In the genomic region with DNA sequence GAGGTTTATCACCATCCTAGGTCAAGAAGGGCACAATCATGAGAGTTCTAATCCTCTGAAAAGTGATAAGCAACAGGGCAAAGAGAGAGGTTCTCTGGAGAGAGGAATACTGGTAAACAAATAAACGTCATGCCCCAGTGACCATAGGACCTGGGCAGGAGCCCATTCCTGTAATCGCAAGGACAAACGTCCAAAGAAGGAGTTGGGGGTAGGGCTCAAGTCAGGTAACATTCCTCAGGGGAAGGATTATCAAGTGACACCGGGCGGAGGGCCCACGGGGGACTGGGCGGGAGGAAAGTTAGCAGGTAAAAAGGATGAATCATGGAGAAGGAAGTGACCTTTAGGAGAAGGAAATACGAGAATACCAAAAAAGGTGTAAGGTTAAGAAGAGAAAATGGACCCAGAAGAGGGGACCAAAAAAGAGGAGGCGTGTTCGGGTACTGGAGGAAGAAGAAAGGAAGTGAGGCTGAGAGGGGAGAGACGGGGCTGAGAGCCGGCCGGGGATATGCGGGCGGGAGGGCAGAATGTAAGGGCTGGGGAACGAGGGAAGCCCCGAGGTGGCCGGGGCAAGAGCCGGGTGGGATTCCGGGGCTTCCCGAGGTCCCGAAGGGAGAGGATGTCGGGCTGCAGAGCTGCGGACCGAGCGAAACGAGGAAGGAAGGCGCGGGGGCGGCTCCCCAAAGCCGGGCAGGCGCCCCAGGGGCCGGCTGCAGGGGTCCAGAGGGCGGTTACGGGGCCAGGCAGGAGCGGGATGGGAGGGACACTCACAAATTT, we compare ENCODE assay signal across 8 cellular contexts. TPM values are rescaled to one million over a fixed set of nuclear protein-coding genes. Genes with fewer than 3 reads are reported as not detected.
DNase-seq lines count a peak whose midpoint lies in the region; ATAC-seq and TF ChIP-seq lines count a peak whose summit lies in the region.

No MANE protein-coding gene starts in this region.

- ATAC-seq in GM19452 (IDR thresholded peaks at IDR 0.05; ENCODE audit: unreplicated experiment) (peak; percentile 31), HG03460 (IDR thresholded peaks at IDR 0.05; ENCODE audit: unreplicated experiment) (peak; percentile 31), Right ventricle myocardium inferior (peak; percentile 20)

- no peaks in the 10 kb centered on the region for H3K27me3 Mint-ChIP-seq in Caco-2 (ENCODE audit: insufficient read depth, unreplicated experiment)
- no peaks in the 10 kb centered on the region for H3K27me3 Mint-ChIP-seq in progenitor cell of endocrine pancreas

- H3K27me3 ChIP-seq in Caco-2 (replicated peaks; ENCODE audit: control insufficient read depth, insufficient read depth, low read length): no peaks in the 10 kb centered on the region
- no peaks in the 10 kb centered on the region for H3K27me3 ChIP-seq in Peyer's patch

- peaks cover 2% of the 10 kb centered on the region; the same call in 1 of the 2 replicates for H3K36me3 ChIP-seq in Caco-2 (ENCODE audit: control insufficient read depth, insufficient read depth, low read length)
- peaks cover 0 to 28% (median 0%) of the 10 kb centered on the region in 3 donors for H3K36me3 ChIP-seq in Peyer's patch

- H3K9me3 ChIP-seq in Caco-2: no peaks in the 10 kb centered on the region
- no peaks in the 10 kb centered on the region for H3K9me3 ChIP-seq in Peyer's patch

- peak overlapping the region; percentile 87 for H3K4me3 ChIP-seq in Caco-2 (ENCODE audit: low read depth, low read length)
- peak overlapping the region; percentile 64 to 98 (median 80) for H3K4me3 ChIP-seq in Peyer's patch

- CTCF ChIA-PET in Caco-2 (lab: Charles Lee): interaction anchor here (0.7 to 3.2 kb wide), 14 partner anchors 9 to 1402 kb away, joined by 3 to 190 read pairs (median 8); partner anchors contain the start of genes HDAC3 and RELL2

- H3K36me3 Mint-ChIP-seq in Caco-2 (ENCODE audit: insufficient read depth, unreplicated experiment) (peaks cover 49% of the 10 kb centered on the region), progenitor cell of endocrine pancreas (ENCODE audit: insufficient read depth) (peaks cover 3% of the 10 kb centered on the region)

- H3K4me1 ChIP-seq in Caco-2 (peaks cover 33% of the 10 kb centered on the region), Peyer's patch (peaks cover 0 to 30% (median 4%) of the 10 kb centered on the region in 4 donors)

- H3K27ac ChIP-seq in Peyer's patch: peak overlapping the region; percentile 93 to 98 (median 96)

- TF ChIP-seq CTCF in Caco-2 (IDR thresholded peaks at IDR 0.05; ENCODE audit: insufficient read depth in 1 of 2, low read depth in 1 of 2, low read length in 1 of 2, severe bottlenecking in 1 of 2, unreplicated experiment in 1 of 2): no peak
- no peak for TF ChIP-seq CTCF in Peyer's patch (IDR thresholded peaks at IDR 0.05)
- no peak for TF ChIP-seq CTCF in progenitor cell of endocrine pancreas (IDR thresholded peaks at IDR 0.05; ENCODE audit: unreplicated experiment)

- H3K27ac Mint-ChIP-seq in Caco-2 (ENCODE audit: unreplicated experiment): peak overlapping the region; percentile 96
- H3K27ac Mint-ChIP-seq in progenitor cell of endocrine pancreas: peak overlapping the region; percentile 98

- DNase-seq in Caco-2 (peak; percentile 91 to 93), Peyer's patch (peak; percentile 55 to 77 (median 76)), Right ventricle myocardium inferior (ENCODE audit: missing footprints) (no peak), progenitor cell of endocrine pancreas (ENCODE audit: low spot score, unreplicated experiment) (peak; percentile 39), occipital lobe (lab: John Stamatoyannopoulos, UW) (no peak)
- peak; percentile 65 for DNase-seq in activated naive CD4-positive, alpha-beta T cell treated with Interleukin-2 at 50 U/mL for 16 hours

- TF ChIP-seq POLR2A in Peyer's patch (IDR thresholded peaks at IDR 0.05): peak in 1 of 2 donors; percentile 33

- H3K4me1 Mint-ChIP-seq in Caco-2 (ENCODE audit: low read depth, unreplicated experiment) (peaks cover 17% of the 10 kb centered on the region), progenitor cell of endocrine pancreas (ENCODE audit: low read depth) (peaks cover 30% of the 10 kb centered on the region)

- H3K9me3 Mint-ChIP-seq in Caco-2 (ENCODE audit: unreplicated experiment) (no peaks in the 10 kb centered on the region), progenitor cell of endocrine pancreas (ENCODE audit: low read depth) (no peaks in the 10 kb centered on the region)

- BruUV-seq in Caco-2 (replicated peaks; lab: Mats Ljungman, UMichigan): TSS peak; percentile 68

- H3K4me3 Mint-ChIP-seq in Caco-2 (ENCODE audit: unreplicated experiment): peak overlapping the region; percentile 89
- peak overlapping the region; percentile 99 for H3K4me3 Mint-ChIP-seq in progenitor cell of endocrine pancreas (ENCODE audit: low read depth)

- intact Hi-C loops in Caco-2 (cut with micrococcal nuclease; ENCODE audit: unreplicated experiment) (loop anchor here (1.0 kb wide), 2 partner anchors 10 to 33 kb away; partner anchors contain the start of gene FCHSD1), Right ventricle myocardium inferior (cut with DNase I) (no loop called here)

- POLR2A ChIA-PET in Caco-2 (lab: Charles Lee): interaction anchor here (0.6 to 2.6 kb wide), 6 partner anchors 10 to 298 kb away, joined by 3 to 57 read pairs (median 3); partner anchors contain the start of genes HDAC3, RELL2 and TAF7

RNA-seq across cellular contexts. Expression of gene DIAPH1, which starts 0.6 kb away (rescaled TPM):
- total RNA-seq in Caco-2 (2022): 161 and 167 TPM in 2 replicates
- total RNA-seq in Peyer's patch: 100 to 1,000 TPM in 2 of 4 donors, 10 to 100 TPM in 2; 98.2 to 115 (median 102) TPM
- 36.1 TPM for total RNA-seq in Right ventricle myocardium inferior
- 63.5 and 74.3 TPM in 2 replicates for total RNA-seq in progenitor cell of endocrine pancreas
- 18.4 TPM for total RNA-seq in occipital lobe

RNA-seq across cellular contexts. Expression of gene HDAC3, which starts 18.4 kb away (rescaled TPM):
- total RNA-seq in Caco-2 (2022) (73.0 and 74.5 TPM in 2 replicates), Peyer's patch (10 to 100 TPM; 31.2 to 55.6 (median 47.9) TPM), Right ventricle myocardium inferior (29.9 TPM), progenitor cell of endocrine pancreas (101 and 103 TPM in 2 replicates), occipital lobe (46.5 TPM)

RNA-seq across cellular contexts. Expression of gene RELL2, which starts 18.6 kb away (rescaled TPM):
- 8.7 and 13.6 TPM in 2 replicates for total RNA-seq in Caco-2 (2022)
- total RNA-seq in Peyer's patch: 10 to 100 TPM in 3 of 4 donors, 1 to 10 TPM in 1; 8.0 to 13.2 (median 10.6) TPM
- 0.78 TPM for total RNA-seq in Right ventricle myocardium inferior
- 5.2 and 6.7 TPM in 2 replicates for total RNA-seq in progenitor cell of endocrine pancreas
- 8.4 TPM for total RNA-seq in occipital lobe

RNA-seq across cellular contexts. Expression of gene FCHSD1, which starts 33.0 kb away (rescaled TPM):
- 25.0 and 26.8 TPM in 2 replicates for total RNA-seq in Caco-2 (2022)
- 100 to 1,000 TPM in 1 of 4 donors, 10 to 100 TPM in 3; 19.8 to 116 (median 45.7) TPM for total RNA-seq in Peyer's patch
- 4.5 TPM for total RNA-seq in Right ventricle myocardium inferior
- 27.7 and 30.7 TPM in 2 replicates for total RNA-seq in progenitor cell of endocrine pancreas
- 3.0 TPM for total RNA-seq in occipital lobe

Comparison
In these comparisons a context has a peak if more than half of its experiments do, and no peak if none do; other contexts are left out.
1. DNase-seq: peak in Caco-2 (2 of 2), Peyer's patch (3 of 3), activated naive CD4-positive, alpha-beta T cell treated with Interleukin-2 at 50 U/mL for 16 hours (single experiment) and progenitor cell of endocrine pancreas (single experiment); none in Right ventricle myocardium inferior (single experiment) and occipital lobe (single experiment).
2. Peak in every context shown above with its lines, with median percentiles within 50 percentile points of each other: ATAC-seq.